ENCODE assay signal across 1 cellular context in genomic region chr2:27914046-27914792, GRCh38.
TF ChIP-seq lines count a peak whose summit lies in the region.

No MANE protein-coding gene starts in this region.

TF ChIP-seq in K562, 482 proteins besides CTCF, POLR2A, EP300 and RAD21:
- TF ChIP-seq RCOR1 (IDR thresholded peaks at IDR 0.05; ENCODE audit: borderline replicate concordance in 1 of 2, low read depth in 2 of 2, low read length in 2 of 2) (0 out of 4 replicates have a peak, but pooled peaks of 1 of the 2 experiments have one; percentile 21), ID3 (CRISPR knock-in tag; IDR thresholded peaks at IDR 0.05) (no peak), ID3 (tag; IDR thresholded peaks at IDR 0.05) (peak; percentile 67; the same call in 1 of the 2 replicates), E4F1 (CRISPR knock-in tag; IDR thresholded peaks at IDR 0.05; ENCODE audit: borderline replicate concordance) (no peak), E2F1 (CRISPR knock-in tag; IDR thresholded peaks at IDR 0.05) (no peak), CBFA2T3 (IDR thresholded peaks at IDR 0.05) (peak; percentile 29), CHD1 (IDR thresholded peaks at IDR 0.05; ENCODE audit: low read length) (no peak), PRMT5 (CRISPR knock-in tag; IDR thresholded peaks at IDR 0.05) (no peak), CHD2 (IDR thresholded peaks at IDR 0.05; ENCODE audit: low read depth, low read length) (no peak), SMAD1 (IDR thresholded peaks at IDR 0.05; ENCODE audit: low read depth, low read length, partially characterized antibody) (no peak), ZNF589 (CRISPR knock-in tag; IDR thresholded peaks at IDR 0.05; ENCODE audit: low read depth) (no peak), CEBPG (CRISPR knock-in tag; IDR thresholded peaks at IDR 0.05) (no peak), CEBPG (tag; conservative IDR thresholded peaks at IDR 0.05 in 1 of 2, IDR thresholded peaks at IDR 0.05 in 1 of 2) (peak; percentile 18 to 42; a peak in 1 of 4 replicates), CBFB (CRISPR knock-in tag; IDR thresholded peaks at IDR 0.05) (no peak), STAT5A (IDR thresholded peaks at IDR 0.05; ENCODE audit: borderline replicate concordance, low read length) (no peak), ARID3A (IDR thresholded peaks at IDR 0.05; ENCODE audit: borderline replicate concordance, low read depth, low read length) (no peak), STAG1 (CRISPR knock-in tag; IDR thresholded peaks at IDR 0.05; ENCODE audit: borderline replicate concordance) (no peak), MTA2 (IDR thresholded peaks at IDR 0.05; ENCODE audit: low read depth) (no peak), TEAD4 (IDR thresholded peaks at IDR 0.05; ENCODE audit: low read length) (0 out of 2 replicates have a peak, but pooled peaks have one; percentile 12), TEAD4 (CRISPR knock-in tag; IDR thresholded peaks at IDR 0.05; ENCODE audit: borderline replicate concordance) (no peak), BCLAF1 (IDR thresholded peaks at IDR 0.05; ENCODE audit: borderline replicate concordance in 1 of 2, control insufficient read depth in 1 of 2, low read depth in 2 of 2, low read length in 1 of 2) (no peak)
